13 cellular contexts compared by ENCODE assay signal in the genomic region with DNA sequence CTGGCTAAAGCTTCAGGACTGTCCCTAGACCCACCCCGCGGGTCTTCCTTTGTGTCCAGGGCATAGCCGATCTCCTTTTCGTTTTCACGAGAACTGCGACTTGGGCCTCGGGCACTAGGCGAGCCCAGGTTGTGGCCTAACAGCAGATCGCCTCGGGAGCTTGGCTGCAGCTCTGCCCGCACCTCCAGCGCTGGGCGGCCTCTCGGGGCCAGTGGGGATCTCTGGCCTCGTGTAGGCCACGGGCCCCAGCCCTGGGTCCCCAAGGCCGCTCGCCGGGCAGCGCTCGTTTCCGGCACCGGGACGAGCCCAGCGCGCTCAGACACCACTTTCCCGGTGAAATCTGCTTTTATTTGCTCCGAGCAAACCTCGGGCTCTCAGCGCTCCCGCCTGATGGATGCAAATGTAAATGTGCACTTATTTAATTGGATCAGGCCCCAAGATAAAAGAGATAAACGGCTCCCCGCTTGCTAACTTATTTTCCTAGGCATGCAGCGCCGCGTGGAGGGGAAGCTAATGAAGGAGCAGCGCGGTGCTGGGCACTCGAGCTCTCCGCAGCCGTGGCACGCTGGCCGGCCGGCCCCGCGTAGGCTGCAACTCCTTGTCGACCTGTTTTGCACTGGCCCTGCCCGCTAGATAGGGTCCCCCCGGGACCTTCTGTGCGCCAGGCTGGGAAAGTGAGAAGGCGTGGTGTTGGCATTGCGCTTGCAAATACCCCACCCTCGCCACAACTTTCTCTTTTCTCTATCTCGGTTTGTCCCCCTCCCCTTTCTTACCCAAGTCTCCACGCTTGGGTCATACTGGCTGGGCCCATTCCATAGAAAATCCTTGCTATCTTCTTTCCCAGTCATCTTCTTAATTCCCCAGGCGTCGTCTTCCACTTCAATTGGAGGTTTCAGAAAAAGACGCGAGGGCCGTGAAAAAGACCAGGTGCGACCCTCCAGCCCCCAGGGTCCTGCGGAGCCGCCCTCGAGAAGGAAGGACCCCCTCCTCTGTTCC. TPM values are rescaled to one million over a fixed set of nuclear protein-coding genes. Genes with fewer than 3 reads are reported as not detected.
DNase-seq lines count a peak whose midpoint lies in the region; ATAC-seq, FAIRE-seq and TF ChIP-seq lines count a peak whose summit lies in the region.
"Had no signal": no experiment of that assay in that cellular context is flagged by ENCODE, and none has a peak within 500 bp of the region (broad histone marks: within the 10 kb centered on the region; RNA-seq: fewer than 3 reads in every experiment).

No MANE protein-coding gene starts in this region.

- CTCF ChIA-PET in activated CD4-positive, alpha-beta T cell treated with anti-CD3 and anti-CD28 coated beads, Interleukin-2, amount 10 ng/mL, durations not matched to agents 7 days and 5 days (lab: Charles Lee), result interaction anchor here (0.6 kb wide), 1 partner anchor 1411 kb away, joined by 3 read pairs; no protein-coding TSS in a partner anchor

- TF ChIP-seq CTCF in astrocyte (IDR thresholded peaks at IDR 0.05; ENCODE audit: insufficient read depth, low read depth, low read length), result no peak

- FAIRE-seq in astrocyte (lab: Jason Lieb, UNC), result no peak
- FAIRE-seq: urothelium cell line had no signal

- WGBS in iPS DF 6.9 (ENCODE audit: insufficient coverage, insufficient read length), result no CpG with 5 or more reads among the region's 64 CpGs

- H3K4me1 ChIP-seq in astrocyte (ENCODE audit: insufficient read depth, low read length) (peaks cover 15% of the 10 kb centered on the region), iPS DF 6.9 (ENCODE audit: control insufficient read depth, insufficient read depth, low read length) (no peaks in the 10 kb centered on the region; the same call in 1 of the 2 replicates)
- H3K4me1 ChIP-seq: SJCRH30 had no signal

- peak overlapping the region; percentile 36 for H3K4me3 Mint-ChIP-seq in activated CD4-positive, alpha-beta T cell treated with anti-CD3 and anti-CD28 coated beads, Interleukin-2, amount 10 ng/mL, durations not matched to agents 7 days and 5 days
- no peak overlapping the region for H3K4me3 Mint-ChIP-seq in astrocyte (ENCODE audit: unreplicated experiment)
- H3K4me3 Mint-ChIP-seq in naive thymus-derived CD8-positive, alpha-beta T cell, result peak overlapping the region in 5 of 10 donors; percentile 10 to 41 (median 32)

- DNase-seq in activated CD4-positive, alpha-beta T cell treated with anti-CD3 and anti-CD28 coated beads, Interleukin-2, amount 10 ng/mL, durations not matched to agents 7 days and 5 days, result no peak
- DNase-seq in activated CD4-positive, alpha-beta T cell treated with anti-CD3 and anti-CD28 coated beads, Interleukin-2, amount 50 U/mL, for 4 hours, result no peak
- DNase-seq in astrocyte (ENCODE audit: low read depth) (no peak), iPS DF 6.9 (ENCODE audit: low read depth, low spot score) (no peak), skeletal muscle cell (ENCODE audit: low read depth) (no peak)
- no peak for DNase-seq in stimulated activated CD4-positive, alpha-beta T cell treated with anti-CD3 and anti-CD28 coated beads, Interleukin-12 subunit alpha, Interleukin-12 subunit beta, amount 100 ng/mL, for 4 hours
- DNase-seq in naive thymus-derived CD8-positive, alpha-beta T cell, result no peak
- DNase-seq: aorta; foreskin keratinocyte; SJCRH30; stimulated activated CD4-positive, alpha-beta T cell treated with anti-CD3 and anti-CD28 coated beads, Interleukin-4, amount 100 ng/mL, for 4 hours had no signal

- H3K4me2 ChIP-seq in astrocyte (ENCODE audit: low read length), result peak overlapping the region; percentile 99

- H3K9ac ChIP-seq in astrocyte (ENCODE audit: low read length), result peak overlapping the region; percentile 48

- H3K9me3 ChIP-seq in astrocyte (ENCODE audit: insufficient read depth, low read depth, low read length) (no peaks in the 10 kb centered on the region), iPS DF 6.9 (ENCODE audit: control insufficient read depth, insufficient read depth, low read length) (no peaks in the 10 kb centered on the region)
- H3K9me3 ChIP-seq: SJCRH30 had no signal

- no peak overlapping the region for H3K4me3 ChIP-seq in astrocyte (ENCODE audit: insufficient read depth, low read depth, low read length)
- peak overlapping the region; percentile 10; the same call in 1 of the 2 replicates for H3K4me3 ChIP-seq in iPS DF 6.9 (ENCODE audit: low read length)
- H3K4me3 ChIP-seq in skeletal muscle cell (ENCODE audit: low read depth, low read length), result peak overlapping the region; percentile 1
- H3K4me3 ChIP-seq: SJCRH30 had no signal

- no peaks in the 10 kb centered on the region for H3K9me3 Mint-ChIP-seq in activated CD4-positive, alpha-beta T cell treated with anti-CD3 and anti-CD28 coated beads, Interleukin-2, amount 10 ng/mL, durations not matched to agents 7 days and 5 days
- H3K9me3 Mint-ChIP-seq in astrocyte (ENCODE audit: unreplicated experiment), result peaks cover 12% of the 10 kb centered on the region
- H3K9me3 Mint-ChIP-seq in naive thymus-derived CD8-positive, alpha-beta T cell, result peaks cover 0 to 7% (median 0%) of the 10 kb centered on the region in 9 donors

- peaks cover 90% of the 10 kb centered on the region for H3K27me3 Mint-ChIP-seq in activated CD4-positive, alpha-beta T cell treated with anti-CD3 and anti-CD28 coated beads, Interleukin-2, amount 10 ng/mL, durations not matched to agents 7 days and 5 days
- H3K27me3 Mint-ChIP-seq in astrocyte (ENCODE audit: low read depth, unreplicated experiment), result peaks cover 88% of the 10 kb centered on the region
- H3K27me3 Mint-ChIP-seq in naive thymus-derived CD8-positive, alpha-beta T cell, result peaks cover 44 to 99% (median 76%) of the 10 kb centered on the region in 5 donors

- ATAC-seq in naive thymus-derived CD8-positive, alpha-beta T cell, result no peak
- ATAC-seq in GM21723 (IDR thresholded peaks at IDR 0.05; ENCODE audit: unreplicated experiment), result no peak
- ATAC-seq: foreskin keratinocyte had no signal

- peak overlapping the region; percentile 40 for H2AFZ ChIP-seq in astrocyte (ENCODE audit: low read depth, low read length)

- H3K79me2 ChIP-seq in astrocyte (ENCODE audit: insufficient read depth, low read length), result peaks cover 44% of the 10 kb centered on the region

- POLR2A ChIA-PET in activated CD4-positive, alpha-beta T cell treated with anti-CD3 and anti-CD28 coated beads, Interleukin-2, amount 10 ng/mL, durations not matched to agents 7 days and 5 days (lab: Charles Lee), result no interaction called here
- POLR2A ChIA-PET in naive thymus-derived CD8-positive, alpha-beta T cell (lab: Charles Lee), result no interaction called here

- peaks cover 45% of the 10 kb centered on the region for H4K20me1 ChIP-seq in astrocyte (ENCODE audit: insufficient read depth, low read length)

- peaks cover 73% of the 10 kb centered on the region for H3K27me3 ChIP-seq in astrocyte (ENCODE audit: insufficient read depth, low read length)
- H3K27me3 ChIP-seq in iPS DF 6.9 (ENCODE audit: control insufficient read depth, insufficient read depth, low read length), result peaks cover 64% of the 10 kb centered on the region
- H3K27me3 ChIP-seq: foreskin keratinocyte, SJCRH30 had no signal

- H3K27ac Mint-ChIP-seq in activated CD4-positive, alpha-beta T cell treated with anti-CD3 and anti-CD28 coated beads, Interleukin-2, amount 10 ng/mL, durations not matched to agents 7 days and 5 days, result peak overlapping the region; percentile 57
- H3K27ac Mint-ChIP-seq in astrocyte (ENCODE audit: unreplicated experiment), result no peak overlapping the region
- no peak overlapping the region for H3K27ac Mint-ChIP-seq in naive thymus-derived CD8-positive, alpha-beta T cell

- no peaks in the 10 kb centered on the region for H3K36me3 Mint-ChIP-seq in activated CD4-positive, alpha-beta T cell treated with anti-CD3 and anti-CD28 coated beads, Interleukin-2, amount 10 ng/mL, durations not matched to agents 7 days and 5 days (ENCODE audit: low read depth)
- H3K36me3 Mint-ChIP-seq in astrocyte (ENCODE audit: low read depth, unreplicated experiment), result no peaks in the 10 kb centered on the region
- H3K36me3 Mint-ChIP-seq in naive thymus-derived CD8-positive, alpha-beta T cell, result peaks cover 0 to 4% (median 0%) of the 10 kb centered on the region in 3 donors

- H3K4me1 Mint-ChIP-seq in activated CD4-positive, alpha-beta T cell treated with anti-CD3 and anti-CD28 coated beads, Interleukin-2, amount 10 ng/mL, durations not matched to agents 7 days and 5 days, result peaks cover 12% of the 10 kb centered on the region
- no peaks in the 10 kb centered on the region for H3K4me1 Mint-ChIP-seq in astrocyte (ENCODE audit: low read depth, unreplicated experiment)
- H3K4me1 Mint-ChIP-seq in naive thymus-derived CD8-positive, alpha-beta T cell, result peaks cover 5 to 26% (median 21%) of the 10 kb centered on the region in 4 donors

- H3K36me3 ChIP-seq in astrocyte (ENCODE audit: insufficient read depth, low read length), result no peaks in the 10 kb centered on the region
- H3K36me3 ChIP-seq in iPS DF 6.9 (ENCODE audit: control insufficient read depth, insufficient read depth, low read length), result no peaks in the 10 kb centered on the region

- H3K27ac ChIP-seq in astrocyte (ENCODE audit: low read depth, low read length) (no peak overlapping the region), iPS DF 6.9 (ENCODE audit: low read length) (no peak overlapping the region)
- H3K27ac ChIP-seq: foreskin keratinocyte, SJCRH30 had no signal

RNA-seq across cellular contexts. Expression of gene IRX5, which starts 8.0 kb away (rescaled TPM):
- under 1 TPM; 0.12 to 0.17 TPM for total RNA-seq in activated CD4-positive, alpha-beta T cell treated with anti-CD3 and anti-CD28 coated beads, Interleukin-2, amount 10 ng/mL, durations not matched to agents 7 days and 5 days
- 0.57 and 0.75 TPM in 2 replicates for total RNA-seq in astrocyte
- not detected for total RNA-seq in naive thymus-derived CD8-positive, alpha-beta T cell
- not detected for polyA plus RNA-seq in naive thymus-derived CD8-positive, alpha-beta T cell
